Comparison of ENCODE assay signal across 8 cellular contexts in genomic region chr3:151526771-151527170, GRCh38.
"Had no signal": no experiment of that assay in that cellular context is flagged by ENCODE, and none has a peak within 500 bp of the region (broad histone marks: within the 10 kb centered on the region; RNA-seq: fewer than 3 reads in every experiment).

No MANE protein-coding gene starts in this region.

- H3K27me3 Mint-ChIP-seq: IgD-negative memory B cell had no signal

- DNase-seq: H9, HCEC 1CT, KBM-7 had no signal

- H3K27ac Mint-ChIP-seq: GM23338, IgD-negative memory B cell had no signal

- H3K9me3 Mint-ChIP-seq: GM23338 had no signal

- H3K4me3 Mint-ChIP-seq: GM23338, H9, IgD-negative memory B cell had no signal

- FAIRE-seq: H1, H54, HepG2 had no signal

- H3K36me3 Mint-ChIP-seq: IgD-negative memory B cell had no signal

- ATAC-seq: GM23338, HepG2 had no signal

- H3K4me1 Mint-ChIP-seq: GM23338, H9, IgD-negative memory B cell had no signal
